In genomic region chr9:113154936-113155335, GRCh38 we compare ENCODE assay signal across 13 cellular contexts. TPM values are rescaled to one million over a fixed set of nuclear protein-coding genes. Genes with fewer than 3 reads are reported as not detected.
DNase-seq lines count a peak whose midpoint lies in the region; ATAC-seq and TF ChIP-seq lines count a peak whose summit lies in the region.
"Had no signal": no experiment of that assay in that cellular context is flagged by ENCODE, and none has a peak within 500 bp of the region (broad histone marks: within the 10 kb centered on the region; RNA-seq: fewer than 3 reads in every experiment).

No MANE protein-coding gene starts in this region.

- H3K23ac ChIP-seq in mesenchymal stem cell (ENCODE audit: low read length in 2 of 2): no peak overlapping the region

- no peak overlapping the region for H4K91ac ChIP-seq in mesenchymal stem cell (ENCODE audit: low read length)

- no peaks in the 10 kb centered on the region for H3K9me3 Mint-ChIP-seq in stimulated activated naive CD8-positive, alpha-beta T cell treated with anti-CD3 and anti-CD28 coated beads, Interleukin-15, Interleukin-2, amounts not matched to agents 100 ng/mL and 50 ng/mL, for 24 hours
- H3K9me3 Mint-ChIP-seq: activated T-helper 1 cell treated with anti-CD3 and anti-CD28 coated beads, Interleukin-12 subunit alpha, Interleukin-12 subunit beta, Interleukin-2, Interleukin-4 antibody, amounts not matched to agents 30 ng/mL and 10 ng/mL and 1 ng/mL, durations not matched to agents 14 hours and 24 hours and 36 hours; natural killer cell treated with Interleukin-12 subunit alpha and Interleukin-12 subunit beta and Interleukin-15 and Interleukin-18, amount 100 ng/mL, for 72 hours had no signal

- no peak overlapping the region for H2AFZ ChIP-seq in mesenchymal stem cell (ENCODE audit: low read depth, low read length)

- no peak overlapping the region for H3K4me3 Mint-ChIP-seq in stimulated activated naive CD8-positive, alpha-beta T cell treated with anti-CD3 and anti-CD28 coated beads, Interleukin-15, Interleukin-2, amounts not matched to agents 100 ng/mL and 50 ng/mL, for 24 hours
- H3K4me3 Mint-ChIP-seq: activated T-helper 1 cell treated with anti-CD3 and anti-CD28 coated beads, Interleukin-12 subunit alpha, Interleukin-12 subunit beta, Interleukin-2, Interleukin-4 antibody, amounts not matched to agents 30 ng/mL and 10 ng/mL and 1 ng/mL, durations not matched to agents 14 hours and 24 hours and 36 hours; B cell; natural killer cell treated with Interleukin-12 subunit alpha and Interleukin-12 subunit beta and Interleukin-15 and Interleukin-18, amount 100 ng/mL, for 72 hours had no signal

- H3K4me3 ChIP-seq in mesenchymal stem cell (ENCODE audit: insufficient read depth in 1 of 2, low read depth in 1 of 2, low read length in 2 of 2) (peak overlapping the region in 1 of 2 experiments; percentile 2), vagina (no peak overlapping the region), prostate gland (no peak overlapping the region)

- no peaks in the 10 kb centered on the region for H3K27me3 Mint-ChIP-seq in stimulated activated naive CD8-positive, alpha-beta T cell treated with anti-CD3 and anti-CD28 coated beads, Interleukin-15, Interleukin-2, amounts not matched to agents 100 ng/mL and 50 ng/mL, for 24 hours
- H3K27me3 Mint-ChIP-seq: B cell had no signal

- no peak overlapping the region for H4K8ac ChIP-seq in mesenchymal stem cell (ENCODE audit: low read length)

- TF ChIP-seq POLR2A in vagina (IDR thresholded peaks at IDR 0.05) (no peak), prostate gland (IDR thresholded peaks at IDR 0.05) (no peak)

- peaks cover 12% of the 10 kb centered on the region for H3K4me1 ChIP-seq in mesenchymal stem cell (ENCODE audit: control insufficient read depth, insufficient read depth, low read depth, low read length)
- H3K4me1 ChIP-seq in vagina: peaks cover 32% of the 10 kb centered on the region
- no peaks in the 10 kb centered on the region for H3K4me1 ChIP-seq in prostate gland (replicated peaks)

- peak overlapping the region; percentile 46 for H3K27ac Mint-ChIP-seq in stimulated activated naive CD8-positive, alpha-beta T cell treated with anti-CD3 and anti-CD28 coated beads, Interleukin-15, Interleukin-2, amounts not matched to agents 100 ng/mL and 50 ng/mL, for 24 hours
- H3K27ac Mint-ChIP-seq: B cell had no signal

- 83% methylated on average over 2 of the region's 2 CpGs for WGBS in mesenchymal stem cell
- 45% methylated on average over 2 of the region's 2 CpGs for WGBS in prostate gland

- H2BK5ac ChIP-seq in mesenchymal stem cell (ENCODE audit: low read depth, low read length, poor library complexity, severe bottlenecking): no peak overlapping the region

- no peak overlapping the region for H3K14ac ChIP-seq in mesenchymal stem cell (ENCODE audit: low read length in 2 of 2)

- H3K36me3 ChIP-seq in mesenchymal stem cell (ENCODE audit: control insufficient read depth in 1 of 2, insufficient read depth in 2 of 2, low read depth in 1 of 2, low read length in 2 of 2) (peaks cover 13 to 62% of the 10 kb centered on the region in 2 experiments), vagina (peaks cover 0 to 25% of the 10 kb centered on the region in 2 donors), prostate gland (no peaks in the 10 kb centered on the region)

- H3K27ac ChIP-seq in mesenchymal stem cell (ENCODE audit: low read length, poor library complexity, severe bottlenecking): no peak overlapping the region
- peak overlapping the region; percentile 65 for H3K27ac ChIP-seq in vagina
- no peak overlapping the region for H3K27ac ChIP-seq in prostate gland

- no peaks in the 10 kb centered on the region for H3K9me3 ChIP-seq in mesenchymal stem cell (ENCODE audit: control insufficient read depth, low read length)
- H3K9me3 ChIP-seq in vagina: no peaks in the 10 kb centered on the region
- H3K9me3 ChIP-seq in prostate gland: no peaks in the 10 kb centered on the region

- intact Hi-C loops in vagina (cut with DNase I): no loop called here
- intact Hi-C loops in prostate gland (cut with DNase I): no loop called here

- no peak overlapping the region for H2BK120ac ChIP-seq in mesenchymal stem cell (ENCODE audit: low read depth, low read length)

- peak overlapping the region; percentile 81 for H3K9ac ChIP-seq in mesenchymal stem cell (ENCODE audit: low read length)

- H2BK15ac ChIP-seq in mesenchymal stem cell (ENCODE audit: low read depth, poor library complexity, severe bottlenecking): no peak overlapping the region

- no peak for ATAC-seq in stimulated activated naive CD8-positive, alpha-beta T cell treated with anti-CD3 and anti-CD28 coated beads, Interleukin-15, Interleukin-2, amounts not matched to agents 100 U/mL and 50 U/mL, for 24 hours
- no peak for ATAC-seq in GM19455 (IDR thresholded peaks at IDR 0.05; ENCODE audit: unreplicated experiment)
- ATAC-seq: natural killer cell treated with Interleukin-12 subunit alpha and Interleukin-12 subunit beta and Interleukin-15 and Interleukin-18, amount 100 ng/mL, for 72 hours had no signal

- no peaks in the 10 kb centered on the region for H3K27me3 ChIP-seq in mesenchymal stem cell (ENCODE audit: control insufficient read depth in 1 of 2, insufficient read depth in 1 of 2, low read length in 2 of 2)
- H3K27me3 ChIP-seq in vagina: no peaks in the 10 kb centered on the region
- no peaks in the 10 kb centered on the region for H3K27me3 ChIP-seq in prostate gland (replicated peaks; ENCODE audit: insufficient read depth)

- DNase-seq in stimulated activated naive CD8-positive, alpha-beta T cell treated with anti-CD3 and anti-CD28 coated beads, Interleukin-15, Interleukin-2, amounts not matched to agents 100 U/mL and 50 U/mL, for 24 hours: no peak
- DNase-seq in amniotic epithelial cell (ENCODE audit: low read depth): peak; percentile 53
- DNase-seq in mesenchymal stem cell: peak; percentile 24
- no peak for DNase-seq in vagina (ENCODE audit: extremely low spot score in 2 of 2)
- DNase-seq in prostate gland (ENCODE audit: low spot score): no peak
- no peak for DNase-seq in DMS 273 treated with DMSO at 0.1 percent for 48 hours (lab: John Stamatoyannopoulos, UW)
- DNase-seq: foreskin melanocyte, MM.1S had no signal

- no peak overlapping the region for H3K4me2 ChIP-seq in mesenchymal stem cell (ENCODE audit: low read length, poor library complexity, severe bottlenecking)

- peaks cover 9% of the 10 kb centered on the region for H3K36me3 Mint-ChIP-seq in stimulated activated naive CD8-positive, alpha-beta T cell treated with anti-CD3 and anti-CD28 coated beads, Interleukin-15, Interleukin-2, amounts not matched to agents 100 ng/mL and 50 ng/mL, for 24 hours (ENCODE audit: low read depth)
- H3K36me3 Mint-ChIP-seq: natural killer cell treated with Interleukin-12 subunit alpha and Interleukin-12 subunit beta and Interleukin-15 and Interleukin-18, amount 100 ng/mL, for 72 hours had no signal

- TF ChIP-seq CTCF in vagina (IDR thresholded peaks at IDR 0.05): no peak
- no peak for TF ChIP-seq CTCF in prostate gland (IDR thresholded peaks at IDR 0.05)

- H3K18ac ChIP-seq in mesenchymal stem cell (ENCODE audit: low read depth in 1 of 2, low read length in 2 of 2): no peak overlapping the region

- H3K4ac ChIP-seq in mesenchymal stem cell (ENCODE audit: low read depth in 1 of 2, low read length in 2 of 2): no peak overlapping the region

- H3K4me1 Mint-ChIP-seq in stimulated activated naive CD8-positive, alpha-beta T cell treated with anti-CD3 and anti-CD28 coated beads, Interleukin-15, Interleukin-2, amounts not matched to agents 100 ng/mL and 50 ng/mL, for 24 hours (ENCODE audit: low read depth): peaks cover 32% of the 10 kb centered on the region

- H2BK12ac ChIP-seq in mesenchymal stem cell (ENCODE audit: low read length in 2 of 2): no peak overlapping the region

- peaks cover 7% of the 10 kb centered on the region for H3K79me1 ChIP-seq in mesenchymal stem cell (replicated peaks; ENCODE audit: low read length, poor library complexity, severe bottlenecking)

- H2AK5ac ChIP-seq in mesenchymal stem cell (ENCODE audit: low read length, severe bottlenecking): no peak overlapping the region

RNA-seq across cellular contexts. Expression of gene SLC31A2, which starts 4.1 kb away (rescaled TPM):
- polyA plus RNA-seq in mesenchymal stem cell (2013, experiment 1 of 2): 6.8 TPM
- polyA plus RNA-seq in mesenchymal stem cell (2013, experiment 2 of 2): 6.8 TPM
- total RNA-seq in vagina (11.5 TPM), prostate gland (10 to 100 TPM in 1 of 2 donors, 1 to 10 TPM in 1; 8.8 to 34.3 TPM)

Comparison
In these comparisons a context has a peak if more than half of its experiments do, and no peak if none do; other contexts are left out.
1. DNase-seq: peak in amniotic epithelial cell (single experiment) and mesenchymal stem cell (single experiment); none in stimulated activated naive CD8-positive, alpha-beta T cell treated with anti-CD3 and anti-CD28 coated beads, Interleukin-15, Interleukin-2, amounts not matched to agents 100 U/mL and 50 U/mL, for 24 hours (single experiment), vagina (0 of 2), prostate gland (single experiment) and DMS 273 treated with DMSO at 0.1 percent for 48 hours (single experiment).